Comparison of ENCODE assay signal across 24 cellular contexts in the genomic region with DNA sequence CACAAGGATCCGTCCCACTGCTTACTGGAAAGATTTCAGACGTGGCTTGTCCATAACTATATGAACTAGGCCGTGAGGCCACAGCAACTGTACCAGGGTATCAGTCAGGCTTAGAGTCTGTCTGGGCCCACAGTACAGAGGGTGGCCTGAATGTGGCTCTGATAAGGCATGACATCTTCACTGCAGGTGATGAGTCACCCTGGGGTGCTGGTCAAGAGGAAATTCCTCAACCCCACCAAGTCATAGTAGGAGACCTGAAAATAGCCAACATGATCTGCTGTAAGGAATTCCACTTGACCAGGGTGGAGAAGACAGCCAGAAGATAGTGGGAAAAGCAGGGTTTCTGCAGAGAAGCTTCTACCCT.
A peak's percentile ranks its signal among the peaks of the same experiment; 100 is the strongest.
DNase-seq lines count a peak whose midpoint lies in the region; ATAC-seq, FAIRE-seq and TF ChIP-seq lines count a peak whose summit lies in the region.
"Had no signal": no experiment of that assay in that cellular context is flagged by ENCODE, and none has a peak within 500 bp of the region (broad histone marks: within the 10 kb centered on the region; RNA-seq: fewer than 3 reads in every experiment).

No MANE protein-coding gene starts in this region.

- no peak for FAIRE-seq in astrocyte (lab: Jason Lieb, UNC)
- FAIRE-seq: GM12892 had no signal

- H3K4me1 Mint-ChIP-seq in HFFc6 (ENCODE audit: low read depth) (peaks cover 29% of the 10 kb centered on the region), astrocyte (ENCODE audit: low read depth, unreplicated experiment) (peaks cover 22% of the 10 kb centered on the region)
- H3K4me1 Mint-ChIP-seq: memory B cell; nephron; stimulated activated memory B cell treated with anti-CD40 and anti-IgM and Interleukin-4, amounts not matched to agents 10 μg/mL and 1 μg/mL and 100 μg/mL, for 72 hours had no signal

- H3K79me2 ChIP-seq in astrocyte (ENCODE audit: insufficient read depth, low read length), result no peaks in the 10 kb centered on the region

- in situ Hi-C loops in ACHN (cut with HindIII; ENCODE audit: low pct_ligation_motif_present, low pct_unique_long_range_greater_than_20kb, low sequenced_read_pairs), result no loop called here

- H3K4me1 ChIP-seq in astrocyte (ENCODE audit: insufficient read depth, low read length) (peaks cover 22% of the 10 kb centered on the region), mesenchymal stem cell (ENCODE audit: control insufficient read depth, insufficient read depth, low read depth, low read length) (peaks cover 5% of the 10 kb centered on the region)
- H3K4me1 ChIP-seq: breast epithelium, prostate gland, tibial artery had no signal

- H2BK15ac ChIP-seq in mesenchymal stem cell (ENCODE audit: low read depth, poor library complexity, severe bottlenecking), result no peak overlapping the region

- H3K36me3 ChIP-seq in astrocyte (ENCODE audit: insufficient read depth, low read length) (no peaks in the 10 kb centered on the region), mesenchymal stem cell (ENCODE audit: control insufficient read depth in 1 of 2, insufficient read depth in 2 of 2, low read depth in 1 of 2, low read length in 2 of 2) (no peaks in the 10 kb centered on the region)
- H3K36me3 ChIP-seq: breast epithelium, prostate gland, tibial artery had no signal

- H3K14ac ChIP-seq in mesenchymal stem cell (ENCODE audit: low read length in 2 of 2), result no peak overlapping the region

- H2AK5ac ChIP-seq in mesenchymal stem cell (ENCODE audit: low read length, severe bottlenecking), result no peak overlapping the region

- TF ChIP-seq CTCF in HFFc6 (IDR thresholded peaks at IDR 0.05) (no peak), astrocyte (IDR thresholded peaks at IDR 0.05; ENCODE audit: insufficient read depth, low read depth, low read length) (no peak)

- no peak for ATAC-seq in Right ventricle myocardium inferior
- ATAC-seq in HG02885 (IDR thresholded peaks at IDR 0.05; ENCODE audit: poor library complexity, unreplicated experiment), result no peak
- ATAC-seq: Panc1; stimulated activated memory B cell treated with anti-CD40 and anti-IgM and Interleukin-4, amounts not matched to agents 10 μg/mL and 1 μg/mL and 100 μg/mL, for 72 hours had no signal

- H3K4me3 Mint-ChIP-seq in HFFc6 (peak overlapping the region; percentile 21), astrocyte (ENCODE audit: unreplicated experiment) (no peak overlapping the region)
- H3K4me3 Mint-ChIP-seq: activated naive CD8-positive, alpha-beta T cell; memory B cell; nephron; stimulated activated memory B cell treated with anti-CD40 and anti-IgM and Interleukin-4, amounts not matched to agents 10 μg/mL and 1 μg/mL and 100 μg/mL, for 72 hours had no signal

- H3K27ac Mint-ChIP-seq in HFFc6 (peak overlapping the region; percentile 76), astrocyte (ENCODE audit: unreplicated experiment) (peak overlapping the region; percentile 58)
- H3K27ac Mint-ChIP-seq: activated naive CD8-positive, alpha-beta T cell; memory B cell; nephron; stimulated activated memory B cell treated with anti-CD40 and anti-IgM and Interleukin-4, amounts not matched to agents 10 μg/mL and 1 μg/mL and 100 μg/mL, for 72 hours had no signal

- H3K27ac ChIP-seq in astrocyte (ENCODE audit: low read depth, low read length) (no peak overlapping the region), mesenchymal stem cell (ENCODE audit: low read length, poor library complexity, severe bottlenecking) (no peak overlapping the region)
- H3K27ac ChIP-seq: breast epithelium, prostate gland, tibial artery had no signal

- H3K4me2 ChIP-seq in astrocyte (ENCODE audit: low read length) (peak overlapping the region; percentile 39), mesenchymal stem cell (ENCODE audit: low read length, poor library complexity, severe bottlenecking) (no peak overlapping the region)

- H3K36me3 Mint-ChIP-seq in HFFc6 (ENCODE audit: low read depth), result peaks cover 17% of the 10 kb centered on the region
- peaks cover 2% of the 10 kb centered on the region for H3K36me3 Mint-ChIP-seq in astrocyte (ENCODE audit: low read depth, unreplicated experiment)
- H3K36me3 Mint-ChIP-seq: activated naive CD8-positive, alpha-beta T cell; memory B cell; stimulated activated memory B cell treated with anti-CD40 and anti-IgM and Interleukin-4, amounts not matched to agents 10 μg/mL and 1 μg/mL and 100 μg/mL, for 72 hours had no signal

- no peak overlapping the region for H3K23ac ChIP-seq in mesenchymal stem cell (ENCODE audit: low read length in 2 of 2)

- H2BK5ac ChIP-seq in mesenchymal stem cell (ENCODE audit: low read depth, low read length, poor library complexity, severe bottlenecking), result no peak overlapping the region

- 87% methylated on average over 3 of the region's 3 CpGs for WGBS in mesenchymal stem cell

- H3K9me3 Mint-ChIP-seq in HFFc6, result peaks cover 17% of the 10 kb centered on the region
- peaks cover 13% of the 10 kb centered on the region for H3K9me3 Mint-ChIP-seq in astrocyte (ENCODE audit: unreplicated experiment)

- no peak overlapping the region for H2BK12ac ChIP-seq in mesenchymal stem cell (ENCODE audit: low read length in 2 of 2)

- H3K9me3 ChIP-seq in astrocyte (ENCODE audit: insufficient read depth, low read depth, low read length) (peaks cover 2% of the 10 kb centered on the region), mesenchymal stem cell (ENCODE audit: control insufficient read depth, low read length) (peaks cover 11% of the 10 kb centered on the region)
- H3K9me3 ChIP-seq: prostate gland had no signal

- H3K4me3 ChIP-seq in astrocyte (ENCODE audit: insufficient read depth, low read depth, low read length) (no peak overlapping the region), mesenchymal stem cell (ENCODE audit: insufficient read depth in 1 of 2, low read depth in 1 of 2, low read length in 2 of 2) (no peak overlapping the region)
- H3K4me3 ChIP-seq: breast epithelium, prostate gland, tibial artery had no signal

- H3K4ac ChIP-seq in mesenchymal stem cell (ENCODE audit: low read depth in 1 of 2, low read length in 2 of 2), result no peak overlapping the region

- no peak overlapping the region for H4K8ac ChIP-seq in mesenchymal stem cell (ENCODE audit: low read length)

- H3K27me3 ChIP-seq in astrocyte (ENCODE audit: insufficient read depth, low read length) (no peaks in the 10 kb centered on the region), mesenchymal stem cell (ENCODE audit: control insufficient read depth in 1 of 2, insufficient read depth in 1 of 2, low read length in 2 of 2) (peaks cover 7 to 35% of the 10 kb centered on the region in 2 experiments)
- H3K27me3 ChIP-seq: breast epithelium, tibial artery had no signal

- H4K91ac ChIP-seq in mesenchymal stem cell (ENCODE audit: low read length), result no peak overlapping the region

- H3K27me3 Mint-ChIP-seq in HFFc6 (ENCODE audit: insufficient read depth), result peaks cover 4% of the 10 kb centered on the region
- H3K27me3 Mint-ChIP-seq in astrocyte (ENCODE audit: low read depth, unreplicated experiment), result peaks cover 24% of the 10 kb centered on the region
- H3K27me3 Mint-ChIP-seq: activated naive CD8-positive, alpha-beta T cell had no signal

- H2AFZ ChIP-seq in astrocyte (ENCODE audit: low read depth, low read length), result no peak overlapping the region
- H2AFZ ChIP-seq in mesenchymal stem cell (ENCODE audit: low read depth, low read length), result no peak overlapping the region

- no peak overlapping the region for H2BK120ac ChIP-seq in mesenchymal stem cell (ENCODE audit: low read depth, low read length)

- intact Hi-C loops in Right ventricle myocardium inferior (cut with DNase I), result no loop called here

- H3K18ac ChIP-seq in mesenchymal stem cell (ENCODE audit: low read depth in 1 of 2, low read length in 2 of 2), result no peak overlapping the region

- DNase-seq in ACHN, result peak; percentile 54
- peak; percentile 68 for DNase-seq in HFFc6
- peak; percentile 70 for DNase-seq in astrocyte (ENCODE audit: low read depth)
- peak; percentile 53 for DNase-seq in mesenchymal stem cell
- DNase-seq in NCI-H345 (lab: John Stamatoyannopoulos, UW), result no peak
- DNase-seq in Right ventricle myocardium inferior (ENCODE audit: missing footprints), result no peak
- DNase-seq in COR-L47 (lab: John Stamatoyannopoulos, UW), result no peak
- DNase-seq: activated T-cell treated with anti-CD3 and anti-CD28 coated beads, Interleukin-2, amount 50 U/mL, for 1 hour; dermis blood vessel endothelial cell; erythroblast; GF-D8; NCI-H2029; NCI-H69; stimulated activated CD4-positive, alpha-beta T cell treated with anti-CD3 and anti-CD28 coated beads, Interleukin-12 subunit alpha, Interleukin-12 subunit beta, amount 100 ng/mL, for 4 hours; tibial artery had no signal

- H3K9ac ChIP-seq in astrocyte (ENCODE audit: low read length) (no peak overlapping the region), mesenchymal stem cell (ENCODE audit: low read length) (no peak overlapping the region)

- no peaks in the 10 kb centered on the region for H3K79me1 ChIP-seq in mesenchymal stem cell (replicated peaks; ENCODE audit: low read length, poor library complexity, severe bottlenecking)

- H4K20me1 ChIP-seq in astrocyte (ENCODE audit: insufficient read depth, low read length), result no peaks in the 10 kb centered on the region

Comparison
In these comparisons a context has a peak if more than half of its experiments do, and no peak if none do; other contexts are left out.
1. DNase-seq: peak in ACHN (single experiment), HFFc6 (single experiment), astrocyte (single experiment) and mesenchymal stem cell (single experiment); none in NCI-H345 (single experiment), Right ventricle myocardium inferior (single experiment) and COR-L47 (single experiment).